18 cellular contexts compared by ENCODE assay signal in the genomic region with DNA sequence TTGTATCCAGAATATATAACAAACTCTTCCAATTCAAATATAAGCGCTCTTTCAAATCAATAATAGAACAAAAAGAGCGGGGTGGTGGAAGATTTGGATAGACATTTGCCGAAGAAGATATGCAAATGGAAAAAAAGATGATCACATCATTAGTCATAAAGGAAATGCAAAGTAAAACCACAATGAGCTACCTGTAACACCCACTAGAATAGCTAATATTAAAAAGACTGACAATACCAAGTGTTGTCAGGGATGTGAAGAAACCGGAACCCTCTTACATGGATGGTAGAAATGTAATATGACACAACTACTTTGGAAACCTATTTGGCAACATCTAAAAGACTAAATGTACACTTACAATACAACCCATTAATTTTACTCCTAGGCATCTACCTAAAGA. TPM values are rescaled to one million over a fixed set of nuclear protein-coding genes. Genes with fewer than 3 reads are reported as not detected.
DNase-seq lines count a peak whose midpoint lies in the region; ATAC-seq, FAIRE-seq and TF ChIP-seq lines count a peak whose summit lies in the region.
"Had no signal": no experiment of that assay in that cellular context is flagged by ENCODE, and none has a peak within 500 bp of the region (broad histone marks: within the 10 kb centered on the region; RNA-seq: fewer than 3 reads in every experiment).

No MANE protein-coding gene starts in this region.

- H3K9me3 ChIP-seq in GM12878 (replicated peaks; ENCODE audit: control insufficient read depth, insufficient read depth, low read length) = no peaks in the 10 kb centered on the region
- H3K9me3 ChIP-seq: Peyer's patch, vagina had no signal

- no peaks in the 10 kb centered on the region for H3K27me3 ChIP-seq in GM12878 (replicated peaks in 1 of 2; ENCODE audit: control insufficient read depth in 2 of 2, insufficient read depth in 2 of 2, low read length in 1 of 2)
- H3K27me3 ChIP-seq: Peyer's patch, vagina had no signal

- ATAC-seq in GM12878 = peak; percentile 12; the same call in 1 of the 3 replicates

- TF ChIP-seq EP300 in GM12878 (IDR thresholded peaks at IDR 0.05; ENCODE audit: borderline replicate concordance in 1 of 2, control insufficient read depth in 1 of 2, low read depth in 2 of 2, low read length in 2 of 2) = no peak

- H3K27ac ChIP-seq in GM12878 (ENCODE audit: control insufficient read depth, insufficient read depth) = no peak overlapping the region
- no peak overlapping the region for H3K27ac ChIP-seq in substantia nigra (ENCODE audit: low read depth, low read length, poor library complexity, severe bottlenecking)
- H3K27ac ChIP-seq: Peyer's patch, vagina had no signal

- no peak overlapping the region for H3K4me3 ChIP-seq in NB4 (ENCODE audit: low read depth, low read length)
- H3K4me3 ChIP-seq in GM12878 = no peak overlapping the region
- H3K4me3 ChIP-seq: Peyer's patch, vagina had no signal

- intact Hi-C loops in GM12878 (cut with micrococcal nuclease; ENCODE audit: unreplicated experiment) = no loop called here

- peaks cover 7% of the 10 kb centered on the region for H3K4me1 ChIP-seq in GM12878 (ENCODE audit: control insufficient read depth, insufficient read depth, low read length)

- no peak overlapping the region for H3K9ac ChIP-seq in GM12878 (ENCODE audit: control insufficient read depth, insufficient read depth, low read length)

- 21% methylated on average over 4 of the region's 4 CpGs for WGBS in GM12878 (ENCODE audit: insufficient coverage, insufficient replicate concordance, low lambda C conversion rate, missing lambda C conversion rate)

- no peak for TF ChIP-seq POLR2A in NB4 (IDR thresholded peaks at IDR 0.05; ENCODE audit: extremely low read depth, insufficient read length)
- no peak for TF ChIP-seq POLR2A in GM12878 (IDR thresholded peaks at IDR 0.05; ENCODE audit: low read depth, low read length)

- H4K20me1 ChIP-seq in GM12878 (ENCODE audit: control insufficient read depth, insufficient read depth) = no peaks in the 10 kb centered on the region

- SMC1A ChIA-PET in GM12878 (lab: Charles Lee; ENCODE audit: uncharacterized antibody, unreplicated experiment) = interaction anchor here (0.9 to 1.7 kb wide), 3 partner anchors 9 to 157 kb away, joined by 3 to 4 read pairs (median 3); no protein-coding TSS in a partner anchor

- no peak overlapping the region for H2AFZ ChIP-seq in GM12878 (ENCODE audit: control insufficient read depth, low read depth, low read length)

- FAIRE-seq in D721Med (lab: Jason Lieb, UNC) = peak; percentile 96
- FAIRE-seq in GM12878 (lab: Jason Lieb, UNC) = no peak
- FAIRE-seq: colon had no signal

- TF ChIP-seq RAD21 in GM12878 (IDR thresholded peaks at IDR 0.05; ENCODE audit: insufficient read depth, low read depth, low read length) = no peak

- H3K4me2 ChIP-seq in GM12878 (ENCODE audit: control insufficient read depth, insufficient read depth) = no peak overlapping the region

- TF ChIP-seq CTCF in D721Med (IDR thresholded peaks at IDR 0.05; ENCODE audit: insufficient read depth, missing control alignments) (no peak), NB4 (IDR thresholded peaks at IDR 0.05; ENCODE audit: low read depth, low read length) (no peak), GM12878 (IDR thresholded peaks at IDR 0.05 in 2 of 3, conservative IDR thresholded peaks at IDR 0.05 in 1 of 3; ENCODE audit: control insufficient read depth in 2 of 3, extremely low read depth in 1 of 3, insufficient read depth in 1 of 3, low read depth in 3 of 3, low read length in 3 of 3) (no peak)

- CTCF ChIA-PET in GM12878 (lab: Yijun Ruan, JAX) = interaction anchor here (0.8 to 11.0 kb wide), 6 partner anchors 11 to 194 kb away, joined by 3 to 99 read pairs (median 3); no protein-coding TSS in a partner anchor

- H3K79me2 ChIP-seq in GM12878 (ENCODE audit: control insufficient read depth, insufficient read depth, low read length) = peaks cover 2% of the 10 kb centered on the region; the same call in 1 of the 2 replicates

- RAD21 ChIA-PET in GM12878 (lab: Charles Lee; ENCODE audit: unreplicated experiment) = no interaction called here

- POLR2A ChIA-PET in GM12878 (lab: Charles Lee) = no interaction called here

- H3K36me3 ChIP-seq in GM12878 (ENCODE audit: control insufficient read depth in 2 of 2, insufficient read depth in 2 of 2, low read length in 1 of 2) = no peaks in the 10 kb centered on the region; a peak in 1 of 4 replicates
- H3K36me3 ChIP-seq: vagina had no signal

- DNase-seq in A172 (ENCODE audit: low spot score) (peak; percentile 43), D721Med (ENCODE audit: insufficient read length, low spot score) (no peak), NB4 (ENCODE audit: low read depth) (peak; percentile 14), GM12878 (ENCODE audit: low read depth, low spot score) (no peak), superior temporal gyrus (ENCODE audit: extremely low spot score) (no peak), NCI-H446 (lab: John Stamatoyannopoulos, UW) (no peak), substantia nigra (lab: John Stamatoyannopoulos, UW) (no peak)
- DNase-seq: activated B cell treated with CpG ODN at 0.5 μM for 24 hours, aorta, DND-41, HCEC 1CT, KBM-7, kidney glomerular epithelial cell, NCI-H1417 treated with DMSO at 0.1 percent for 48 hours, NCI-H510A treated with DMSO at 0.1 percent for 48 hours, Peyer's patch had no signal

- BruUV-seq in GM12878 (replicated peaks; lab: Mats Ljungman, UMichigan) = no TSS peak

- in situ Hi-C loops in GM12878 (cut with MboI) = loop anchor here (5.0 to 10.0 kb wide), 3 partner anchors 151 to 331 kb away; no protein-coding TSS in a partner anchor

TF ChIP-seq in GM12878, 131 proteins besides CTCF, POLR2A, EP300 and RAD21 (continues in another document):
- no peak for TF ChIP-seq SREBF1 (IDR thresholded peaks at IDR 0.05; ENCODE audit: low read length)
- no peak for TF ChIP-seq ZNF207 (IDR thresholded peaks at IDR 0.05; ENCODE audit: borderline replicate concordance)
- TF ChIP-seq, protein P1, sequence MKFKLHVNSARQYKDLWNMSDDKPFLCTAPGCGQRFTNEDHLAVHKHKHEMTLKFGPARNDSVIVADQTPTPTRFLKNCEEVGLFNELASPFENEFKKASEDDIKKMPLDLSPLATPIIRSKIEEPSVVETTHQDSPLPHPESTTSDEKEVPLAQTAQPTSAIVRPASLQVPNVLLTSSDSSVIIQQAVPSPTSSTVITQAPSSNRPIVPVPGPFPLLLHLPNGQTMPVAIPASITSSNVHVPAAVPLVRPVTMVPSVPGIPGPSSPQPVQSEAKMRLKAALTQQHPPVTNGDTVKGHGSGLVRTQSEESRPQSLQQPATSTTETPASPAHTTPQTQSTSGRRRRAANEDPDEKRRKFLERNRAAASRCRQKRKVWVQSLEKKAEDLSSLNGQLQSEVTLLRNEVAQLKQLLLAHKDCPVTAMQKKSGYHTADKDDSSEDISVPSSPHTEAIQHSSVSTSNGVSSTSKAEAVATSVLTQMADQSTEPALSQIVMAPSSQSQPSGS (IDR thresholded peaks at IDR 0.05; ENCODE audit: low read length) = peak; percentile 45; the same call in 1 of the 2 replicates
- TF ChIP-seq, protein P2, sequence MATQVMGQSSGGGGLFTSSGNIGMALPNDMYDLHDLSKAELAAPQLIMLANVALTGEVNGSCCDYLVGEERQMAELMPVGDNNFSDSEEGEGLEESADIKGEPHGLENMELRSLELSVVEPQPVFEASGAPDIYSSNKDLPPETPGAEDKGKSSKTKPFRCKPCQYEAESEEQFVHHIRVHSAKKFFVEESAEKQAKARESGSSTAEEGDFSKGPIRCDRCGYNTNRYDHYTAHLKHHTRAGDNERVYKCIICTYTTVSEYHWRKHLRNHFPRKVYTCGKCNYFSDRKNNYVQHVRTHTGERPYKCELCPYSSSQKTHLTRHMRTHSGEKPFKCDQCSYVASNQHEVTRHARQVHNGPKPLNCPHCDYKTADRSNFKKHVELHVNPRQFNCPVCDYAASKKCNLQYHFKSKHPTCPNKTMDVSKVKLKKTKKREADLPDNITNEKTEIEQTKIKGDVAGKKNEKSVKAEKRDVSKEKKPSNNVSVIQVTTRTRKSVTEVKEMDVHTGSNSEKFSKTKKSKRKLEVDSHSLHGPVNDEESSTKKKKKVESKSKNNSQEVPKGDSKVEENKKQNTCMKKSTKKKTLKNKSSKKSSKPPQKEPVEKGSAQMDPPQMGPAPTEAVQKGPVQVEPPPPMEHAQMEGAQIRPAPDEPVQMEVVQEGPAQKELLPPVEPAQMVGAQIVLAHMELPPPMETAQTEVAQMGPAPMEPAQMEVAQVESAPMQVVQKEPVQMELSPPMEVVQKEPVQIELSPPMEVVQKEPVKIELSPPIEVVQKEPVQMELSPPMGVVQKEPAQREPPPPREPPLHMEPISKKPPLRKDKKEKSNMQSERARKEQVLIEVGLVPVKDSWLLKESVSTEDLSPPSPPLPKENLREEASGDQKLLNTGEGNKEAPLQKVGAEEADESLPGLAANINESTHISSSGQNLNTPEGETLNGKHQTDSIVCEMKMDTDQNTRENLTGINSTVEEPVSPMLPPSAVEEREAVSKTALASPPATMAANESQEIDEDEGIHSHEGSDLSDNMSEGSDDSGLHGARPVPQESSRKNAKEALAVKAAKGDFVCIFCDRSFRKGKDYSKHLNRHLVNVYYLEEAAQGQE (IDR thresholded peaks at IDR 0.05; ENCODE audit: low read depth, low read length) = no peak
- TF ChIP-seq ATF7 (IDR thresholded peaks at IDR 0.05; ENCODE audit: low read depth) = peak; percentile 54; the same call in 1 of the 2 replicates
- TF ChIP-seq RUNX3 (IDR thresholded peaks at IDR 0.05; ENCODE audit: low read length) = peak; percentile 63; the same call in 1 of the 2 replicates

RNA-seq across cellular contexts. Expression of a gene that starts 5.7 kb away (rescaled TPM):
- total RNA-seq in A172 (2014; rRNA removed; shearing (Covaris generic)) = 9.4 and 9.5 TPM in 2 replicates
- 149 and 152 TPM in 2 replicates for total RNA-seq in GM12878 (2013; cell fraction: nucleolus; rRNA removed)
- total RNA-seq in GM12878 (2014; rRNA removed) = 35.3 and 36.1 TPM in 2 replicates
- 25.0 and 26.5 TPM in 2 replicates for total RNA-seq in GM12878 (2014; rRNA removed; fragmentation: Illumina TruSeq; extraction: Trizol)
- 25.7 and 27.6 TPM in 2 replicates for total RNA-seq in GM12878 (2021)
- 17.0 TPM for polyA plus RNA-seq in GM12878 (2011; ENCODE audit: low read depth)
- polyA plus RNA-seq in GM12878 (2011; rRNA removed) = 36.5 and 49.7 TPM in 2 replicates
- polyA plus RNA-seq in GM12878 (2011; cell fraction: cytosol; rRNA removed) = 23.0 TPM in 2 replicates
- 96.9 and 102 TPM in 2 replicates for polyA plus RNA-seq in GM12878 (2011; cell fraction: nucleus; rRNA removed)
- polyA plus RNA-seq in GM12878 (2012) = 18.6 and 25.1 TPM in 2 replicates
- 36.4 and 48.6 TPM in 2 replicates for polyA plus RNA-seq in GM12878 (2014; fragmentation: Illumina TruSeq; extraction: Trizol)
- 10 to 100 TPM; 10.6 to 11.8 TPM for polyA plus RNA-seq in GM12878 (2014; fragmentation: Nextera tagmentation; extraction: Ambion mirVana)
- polyA plus RNA-seq in GM12878 (2014; rRNA removed) = 30.8 and 34.4 TPM in 2 replicates
- polyA plus RNA-seq in GM12878 (2016; fragmentation: Nextera tagmentation; extraction: Ambion mirVana) = 10 to 100 TPM; 16.7 to 19.7 TPM
- 24.5 and 25.3 TPM in 2 replicates for polyA minus RNA-seq in GM12878 (2011; rRNA and poly(A)+ RNA removed)
- polyA minus RNA-seq in GM12878 (2011; cell fraction: cytosol; rRNA and poly(A)+ RNA removed) = 8.7 and 9.8 TPM in 2 replicates
- polyA minus RNA-seq in GM12878 (2011; cell fraction: nucleus; rRNA and poly(A)+ RNA removed) = 45.0 and 64.3 TPM in 2 replicates

Comparison
In these comparisons a context has a peak if more than half of its experiments do, and no peak if none do; other contexts are left out.
1. DNase-seq: peak in A172 (single experiment) and NB4 (single experiment); none in D721Med (single experiment), GM12878 (single experiment), superior temporal gyrus (single experiment), NCI-H446 (0 of 2) and substantia nigra (0 of 49).